16 cellular contexts compared by ENCODE assay signal in genomic region chr18:44198296-44199284, GRCh38.
DNase-seq lines count a peak whose midpoint lies in the region; ATAC-seq and TF ChIP-seq lines count a peak whose summit lies in the region.
"Had no signal": no experiment of that assay in that cellular context is flagged by ENCODE, and none has a peak within 500 bp of the region (broad histone marks: within the 10 kb centered on the region; RNA-seq: fewer than 3 reads in every experiment).

No MANE protein-coding gene starts in this region.

- no peaks in the 10 kb centered on the region for H3K36me3 ChIP-seq in upper lobe of right lung
- H3K36me3 ChIP-seq: BLaER1 treated with 17β-estradiol and CSF1 and Interleukin-3, amounts not matched to agents 10 nM and 100 nM; heart right ventricle had no signal

- TF ChIP-seq CTCF in upper lobe of right lung (IDR thresholded peaks at IDR 0.05) = no peak

- H3K4me1 ChIP-seq in upper lobe of right lung = no peaks in the 10 kb centered on the region
- H3K4me1 ChIP-seq: A549, heart right ventricle, psoas muscle had no signal

- ATAC-seq in Right ventricle myocardium superior (ENCODE audit: poor library complexity) (no peak), left cardiac atrium (no peak), left colon (peak; percentile 90), upper lobe of right lung (peak; percentile 72), HG03354 (IDR thresholded peaks at IDR 0.05; ENCODE audit: poor library complexity, severe bottlenecking, unreplicated experiment) (no peak), GM19395 (IDR thresholded peaks at IDR 0.05; ENCODE audit: unreplicated experiment) (no peak)
- ATAC-seq: A549, GM23338, psoas muscle had no signal

- no peak overlapping the region for H3K4me3 ChIP-seq in upper lobe of right lung
- H3K4me3 ChIP-seq: A549; BLaER1 treated with 17β-estradiol and CSF1 and Interleukin-3, amounts not matched to agents 10 nM and 100 nM; GM23338; heart right ventricle; psoas muscle had no signal

- DNase-seq in Right ventricle myocardium superior = peak; percentile 35
- no peak for DNase-seq in left cardiac atrium
- peak; percentile 60 for DNase-seq in NCI-H510A (lab: John Stamatoyannopoulos, UW)
- DNase-seq in left colon = peak in 1 of 2 donors; percentile 7
- peak; percentile 60 for DNase-seq in upper lobe of right lung
- DNase-seq in stimulated activated CD8-positive, alpha-beta memory T cell treated with anti-CD3 and anti-CD28 coated beads, Interleukin-4, amount 100 ng/mL, for 48 hours = no peak
- DNase-seq: activated naive CD4-positive, alpha-beta T cell; effector CD4-positive, alpha-beta T cell; heart right ventricle; mesendoderm; psoas muscle had no signal

- H3K27me3 ChIP-seq in upper lobe of right lung = no peaks in the 10 kb centered on the region
- H3K27me3 ChIP-seq: BLaER1 treated with 17β-estradiol and CSF1 and Interleukin-3, amounts not matched to agents 10 nM and 100 nM; heart right ventricle had no signal

- H3K9me3 ChIP-seq in upper lobe of right lung = no peaks in the 10 kb centered on the region
- H3K9me3 ChIP-seq: A549; BLaER1 treated with 17β-estradiol and CSF1 and Interleukin-3, amounts not matched to agents 10 nM and 100 nM; psoas muscle had no signal

- H3K27ac ChIP-seq in upper lobe of right lung = no peak overlapping the region
- H3K27ac ChIP-seq: A549; BLaER1 treated with 17β-estradiol and CSF1 and Interleukin-3, amounts not matched to agents 10 nM and 100 nM; heart right ventricle; psoas muscle had no signal

- intact Hi-C loops in Right ventricle myocardium superior (cut with DNase I) = no loop called here
- intact Hi-C loops in left cardiac atrium (cut with DNase I) = no loop called here
- intact Hi-C loops in left colon (cut with DNase I, micrococcal nuclease) = no loop called here
- intact Hi-C loops in upper lobe of right lung (cut with DNase I) = no loop called here

Comparison
In these comparisons a context has a peak if more than half of its experiments do, and no peak if none do; other contexts are left out.
1. DNase-seq: peak in Right ventricle myocardium superior (single experiment), NCI-H510A (single experiment) and upper lobe of right lung (single experiment); none in left cardiac atrium (single experiment) and stimulated activated CD8-positive, alpha-beta memory T cell treated with anti-CD3 and anti-CD28 coated beads, Interleukin-4, amount 100 ng/mL, for 48 hours (single experiment).
2. ATAC-seq: peak in left colon (single experiment) and upper lobe of right lung (single experiment); none in Right ventricle myocardium superior (single experiment), left cardiac atrium (0 of 2), HG03354 (single experiment) and GM19395 (single experiment).